In genomic region chr1:111755321-111756123, GRCh38 we compare ENCODE assay signal across 8 cellular contexts. TPM values are rescaled to one million over a fixed set of nuclear protein-coding genes. Genes with fewer than 3 reads are reported as not detected.
A peak's percentile ranks its signal among the peaks of the same experiment; 100 is the strongest.
DNase-seq lines count a peak whose midpoint lies in the region; ATAC-seq and TF ChIP-seq lines count a peak whose summit lies in the region.

A gene with protein sequence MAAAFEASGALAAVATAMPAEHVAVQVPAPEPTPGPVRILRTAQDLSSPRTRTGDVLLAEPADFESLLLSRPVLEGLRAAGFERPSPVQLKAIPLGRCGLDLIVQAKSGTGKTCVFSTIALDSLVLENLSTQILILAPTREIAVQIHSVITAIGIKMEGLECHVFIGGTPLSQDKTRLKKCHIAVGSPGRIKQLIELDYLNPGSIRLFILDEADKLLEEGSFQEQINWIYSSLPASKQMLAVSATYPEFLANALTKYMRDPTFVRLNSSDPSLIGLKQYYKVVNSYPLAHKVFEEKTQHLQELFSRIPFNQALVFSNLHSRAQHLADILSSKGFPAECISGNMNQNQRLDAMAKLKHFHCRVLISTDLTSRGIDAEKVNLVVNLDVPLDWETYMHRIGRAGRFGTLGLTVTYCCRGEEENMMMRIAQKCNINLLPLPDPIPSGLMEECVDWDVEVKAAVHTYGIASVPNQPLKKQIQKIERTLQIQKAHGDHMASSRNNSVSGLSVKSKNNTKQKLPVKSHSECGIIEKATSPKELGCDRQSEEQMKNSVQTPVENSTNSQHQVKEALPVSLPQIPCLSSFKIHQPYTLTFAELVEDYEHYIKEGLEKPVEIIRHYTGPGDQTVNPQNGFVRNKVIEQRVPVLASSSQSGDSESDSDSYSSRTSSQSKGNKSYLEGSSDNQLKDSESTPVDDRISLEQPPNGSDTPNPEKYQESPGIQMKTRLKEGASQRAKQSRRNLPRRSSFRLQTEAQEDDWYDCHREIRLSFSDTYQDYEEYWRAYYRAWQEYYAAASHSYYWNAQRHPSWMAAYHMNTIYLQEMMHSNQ (plus strand): TSS chr1:111755901. CDS start chr1:111755925, 24 bp downstream.

- H3K9me3 ChIP-seq in left lung = no peaks in the 10 kb centered on the region

- H3K4me1 ChIP-seq in left lung = peaks cover 12 to 28% of the 10 kb centered on the region in 2 donors

- POLR2A ChIA-PET in activated CD4-positive, alpha-beta T cell treated with anti-CD3 and anti-CD28 coated beads, Interleukin-2, amount 10 ng/mL, durations not matched to agents 7 days and 5 days (lab: Charles Lee) = interaction anchor here (0.6 kb wide), 1 partner anchor 122 kb away, joined by 3 read pairs; no protein-coding TSS in a partner anchor

- H3K4me1 Mint-ChIP-seq in activated CD4-positive, alpha-beta T cell treated with anti-CD3 and anti-CD28 coated beads, Interleukin-2, amount 10 ng/mL, durations not matched to agents 7 days and 5 days = peaks cover 49% of the 10 kb centered on the region

- intact Hi-C loops in left lung (cut with DNase I) = loop anchor here in 1 of 2 donors (10.0 kb wide), 1 partner anchor 251 kb away; the partner anchor contains the start of genes ADORA3 and TMIGD3

- peaks cover 19% of the 10 kb centered on the region for H3K36me3 Mint-ChIP-seq in activated CD4-positive, alpha-beta T cell treated with anti-CD3 and anti-CD28 coated beads, Interleukin-2, amount 10 ng/mL, durations not matched to agents 7 days and 5 days (ENCODE audit: low read depth)

- H3K27ac ChIP-seq in C4-2B = peak within 1 kb of the TSS; percentile 96
- H3K27ac ChIP-seq in left lung = peak within 1 kb of the TSS; percentile 92 to 95

- ATAC-seq in GM19328 (IDR thresholded peaks at IDR 0.05; ENCODE audit: unreplicated experiment) (peak; percentile 82), HG03520 (IDR thresholded peaks at IDR 0.05; ENCODE audit: unreplicated experiment) (peak; percentile 88), left lung (peak; percentile 99)

- peak within 1 kb of the TSS; percentile 63 to 78 for H3K4me3 ChIP-seq in left lung

- DNase-seq in NCI-H526 treated with DMSO at 0.1 percent for 48 hours (lab: John Stamatoyannopoulos, UW) (peak; percentile 99), cortex of kidney (lab: John Stamatoyannopoulos, UW) (peak; percentile 69), left lung (peak; percentile 94 to 99)
- DNase-seq in activated CD4-positive, alpha-beta T cell treated with anti-CD3 and anti-CD28 coated beads, Interleukin-2, amount 10 ng/mL, durations not matched to agents 7 days and 5 days = peak; percentile 93
- DNase-seq in stimulated activated CD4-positive, alpha-beta T cell treated with anti-CD3 and anti-CD28 coated beads, Interleukin-2, amount 100 ng/mL, for 48 hours = peak; percentile 86 to 92

- H3K36me3 ChIP-seq in left lung = peaks cover 0 to 15% of the 10 kb centered on the region in 2 donors

- H3K4me3 Mint-ChIP-seq in activated CD4-positive, alpha-beta T cell treated with anti-CD3 and anti-CD28 coated beads, Interleukin-2, amount 10 ng/mL, durations not matched to agents 7 days and 5 days = peak within 1 kb of the TSS; percentile 86

- no peaks in the 10 kb centered on the region for H3K27me3 Mint-ChIP-seq in activated CD4-positive, alpha-beta T cell treated with anti-CD3 and anti-CD28 coated beads, Interleukin-2, amount 10 ng/mL, durations not matched to agents 7 days and 5 days

- TF ChIP-seq CTCF in C4-2B (conservative IDR thresholded peaks at IDR 0.05) (peak; percentile 97), left lung (IDR thresholded peaks at IDR 0.05) (peak; percentile 80 to 83)

- H3K9me3 Mint-ChIP-seq in activated CD4-positive, alpha-beta T cell treated with anti-CD3 and anti-CD28 coated beads, Interleukin-2, amount 10 ng/mL, durations not matched to agents 7 days and 5 days = no peaks in the 10 kb centered on the region

- H3K27me3 ChIP-seq in left lung = no peaks in the 10 kb centered on the region

- CTCF ChIA-PET in activated CD4-positive, alpha-beta T cell treated with anti-CD3 and anti-CD28 coated beads, Interleukin-2, amount 10 ng/mL, durations not matched to agents 7 days and 5 days (lab: Charles Lee) = interaction anchor here (0.6 to 2.5 kb wide), 18 partner anchors 8 to 609 kb away, joined by 3 to 12 read pairs (median 4); no protein-coding TSS in a partner anchor

- peak within 1 kb of the TSS; percentile 96 for H3K27ac Mint-ChIP-seq in activated CD4-positive, alpha-beta T cell treated with anti-CD3 and anti-CD28 coated beads, Interleukin-2, amount 10 ng/mL, durations not matched to agents 7 days and 5 days

RNA-seq across cellular contexts. Expression of the gene that starts here (rescaled TPM):
- 10 to 100 TPM; 14.4 to 18.9 TPM for total RNA-seq in activated CD4-positive, alpha-beta T cell treated with anti-CD3 and anti-CD28 coated beads, Interleukin-2, amount 10 ng/mL, durations not matched to agents 7 days and 5 days
- 10 to 100 TPM; 10.6 to 12.2 TPM for total RNA-seq in left lung

Comparison
In these comparisons a context has a peak if more than half of its experiments do, and no peak if none do; other contexts are left out.
1. Peak in every context shown above with its lines: DNase-seq, ATAC-seq, H3K4me3 ChIP-seq and H3K27ac ChIP-seq.